ENCODE assay signal across 18 cellular contexts in the genomic region with DNA sequence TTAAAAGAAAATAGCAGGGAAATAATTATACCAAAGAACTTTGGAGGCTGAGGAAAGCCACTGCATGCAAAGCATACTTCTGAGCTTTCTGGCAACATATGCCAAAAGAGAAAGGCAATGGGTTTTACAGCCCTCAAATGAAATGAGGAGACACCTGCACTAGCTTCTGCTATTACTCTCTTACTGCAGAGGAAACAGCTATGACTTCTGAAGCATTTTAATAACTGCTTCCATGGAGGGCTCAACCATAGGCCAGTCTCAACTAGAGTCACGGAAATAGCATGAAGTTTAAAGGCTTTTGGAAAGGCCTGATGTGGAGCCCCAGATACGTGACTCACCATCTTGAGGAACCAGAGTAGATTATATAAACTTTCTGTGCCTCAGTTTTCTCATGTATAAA.
DNase-seq lines count a peak whose midpoint lies in the region; ATAC-seq and TF ChIP-seq lines count a peak whose summit lies in the region.
"Had no signal": no experiment of that assay in that cellular context is flagged by ENCODE, and none has a peak within 500 bp of the region (broad histone marks: within the 10 kb centered on the region; RNA-seq: fewer than 3 reads in every experiment).

No MANE protein-coding gene starts in this region.

- DNase-seq in activated naive CD4-positive, alpha-beta T cell treated with anti-CD3 and anti-CD28 coated beads, Interleukin-2, amount 50 U/mL, for 72 hours (ENCODE audit: low spot score in 2 of 2) = no peak
- no peak for DNase-seq in activated naive CD4-positive, alpha-beta T cell treated with anti-CD3 and anti-CD28 coated beads, Interleukin-2, amount 10 ng/mL, durations not matched to agents 7 days and 5 days
- no peak for DNase-seq in activated naive CD8-positive, alpha-beta T cell treated with anti-CD3 and anti-CD28 coated beads for 36 hours
- DNase-seq in NCI-H82 treated with DMSO at 0.1 percent for 48 hours (lab: John Stamatoyannopoulos, UW; ENCODE audit: unreplicated experiment) (no peak), GM13976 (ENCODE audit: low spot score) (no peak), adrenal gland (no peak)
- no peak for DNase-seq in stimulated activated CD4-positive, alpha-beta T cell treated with anti-CD3 and anti-CD28 coated beads, Interleukin-4, amount 100 ng/mL, for 1 hour
- DNase-seq: activated CD8-positive, alpha-beta memory T cell treated with anti-CD3 and anti-CD28 coated beads, Interleukin-2, amount 50 U/mL, for 4 hours; amygdala; Kasumi-1; NCI-H146; NCI-H446 treated with DMSO at 0.1 percent for 48 hours had no signal

- H3K27me3 ChIP-seq in adrenal gland = no peaks in the 10 kb centered on the region

- TF ChIP-seq POLR2A in adrenal gland (IDR thresholded peaks at IDR 0.05) = no peak

- H3K27me3 Mint-ChIP-seq in activated naive CD4-positive, alpha-beta T cell treated with anti-CD3 and anti-CD28 coated beads, Interleukin-2, amount 10 ng/mL, durations not matched to agents 7 days and 5 days = no peaks in the 10 kb centered on the region
- no peaks in the 10 kb centered on the region for H3K27me3 Mint-ChIP-seq in activated naive CD8-positive, alpha-beta T cell treated with anti-CD3 and anti-CD28 coated beads for 36 hours
- H3K27me3 Mint-ChIP-seq: type B pancreatic cell had no signal

- CTCF ChIA-PET in activated naive CD4-positive, alpha-beta T cell treated with anti-CD3 and anti-CD28 coated beads, Interleukin-2, amount 10 ng/mL, durations not matched to agents 7 days and 5 days (lab: Charles Lee) = no interaction called here

- no peak overlapping the region for H3K4me3 Mint-ChIP-seq in activated naive CD4-positive, alpha-beta T cell treated with anti-CD3 and anti-CD28 coated beads, Interleukin-2, amount 10 ng/mL, durations not matched to agents 7 days and 5 days
- no peak overlapping the region for H3K4me3 Mint-ChIP-seq in activated naive CD8-positive, alpha-beta T cell treated with anti-CD3 and anti-CD28 coated beads for 36 hours
- H3K4me3 Mint-ChIP-seq: type B pancreatic cell had no signal

- whole genome bisulfite sequencing in adrenal gland, 4 donors = 45 to 73% (median 56%) methylated on average over 2 of the region's 2 CpGs

- TF ChIP-seq CTCF in GM13976 (IDR thresholded peaks at IDR 0.05; ENCODE audit: borderline replicate concordance, control extremely low read depth, extremely low read depth, insufficient read depth, missing control alignments) = no peak
- TF ChIP-seq CTCF in adrenal gland (IDR thresholded peaks at IDR 0.05) = no peak

- H3K4me1 ChIP-seq in adrenal gland (replicated peaks in 1 of 2) = no peaks in the 10 kb centered on the region

- H3K27ac Mint-ChIP-seq in activated naive CD4-positive, alpha-beta T cell treated with anti-CD3 and anti-CD28 coated beads, Interleukin-2, amount 50 U/mL, for 72 hours = peak overlapping the region; percentile 98
- H3K27ac Mint-ChIP-seq in activated naive CD4-positive, alpha-beta T cell treated with anti-CD3 and anti-CD28 coated beads, Interleukin-2, amount 10 ng/mL, durations not matched to agents 7 days and 5 days = no peak overlapping the region
- peak overlapping the region; percentile 76 for H3K27ac Mint-ChIP-seq in activated naive CD8-positive, alpha-beta T cell treated with anti-CD3 and anti-CD28 coated beads for 36 hours
- H3K27ac Mint-ChIP-seq: type B pancreatic cell had no signal

- peaks cover 0 to 11% of the 10 kb centered on the region in 2 donors for H3K36me3 ChIP-seq in adrenal gland (replicated peaks in 1 of 2)

- H3K27ac ChIP-seq in adrenal gland = no peak overlapping the region
- H3K27ac ChIP-seq: HL-60, SK-N-MC, VCaP had no signal

- intact Hi-C loops in adrenal gland (cut with DNase I) = no loop called here

- peak; percentile 46 to 68 for ATAC-seq in activated naive CD4-positive, alpha-beta T cell treated with anti-CD3 and anti-CD28 coated beads, Interleukin-2, amount 50 U/mL, for 72 hours
- peak; percentile 29 for ATAC-seq in HG02938 (IDR thresholded peaks at IDR 0.05; ENCODE audit: unreplicated experiment)
- ATAC-seq: sciatic nerve had no signal

- H3K9me3 ChIP-seq in adrenal gland (replicated peaks in 1 of 3) = no peaks in the 10 kb centered on the region

- peaks cover 57 to 86% of the 10 kb centered on the region in 2 donors for H3K36me3 Mint-ChIP-seq in activated naive CD4-positive, alpha-beta T cell treated with anti-CD3 and anti-CD28 coated beads, Interleukin-2, amount 50 U/mL, for 72 hours
- H3K36me3 Mint-ChIP-seq in activated naive CD4-positive, alpha-beta T cell treated with anti-CD3 and anti-CD28 coated beads, Interleukin-2, amount 10 ng/mL, durations not matched to agents 7 days and 5 days = peaks cover 84% of the 10 kb centered on the region
- H3K36me3 Mint-ChIP-seq in activated naive CD8-positive, alpha-beta T cell treated with anti-CD3 and anti-CD28 coated beads for 36 hours = peaks cover 95% of the 10 kb centered on the region
- H3K36me3 Mint-ChIP-seq: type B pancreatic cell had no signal

- in situ Hi-C loops in GM13976 (cut with MboI; ENCODE audit: low sequenced_read_pairs, unreplicated experiment) = loop anchor here (10.0 kb wide), 1 partner anchor 135 kb away; the partner anchor contains the start of gene RFTN1

- H3K9me3 Mint-ChIP-seq in activated naive CD4-positive, alpha-beta T cell treated with anti-CD3 and anti-CD28 coated beads, Interleukin-2, amount 50 U/mL, for 72 hours = peaks cover 8 to 15% of the 10 kb centered on the region in 2 donors
- peaks cover 22% of the 10 kb centered on the region for H3K9me3 Mint-ChIP-seq in activated naive CD4-positive, alpha-beta T cell treated with anti-CD3 and anti-CD28 coated beads, Interleukin-2, amount 10 ng/mL, durations not matched to agents 7 days and 5 days
- peaks cover 24% of the 10 kb centered on the region for H3K9me3 Mint-ChIP-seq in activated naive CD8-positive, alpha-beta T cell treated with anti-CD3 and anti-CD28 coated beads for 36 hours
- H3K9me3 Mint-ChIP-seq: type B pancreatic cell had no signal

- no peak overlapping the region for H3K4me3 ChIP-seq in adrenal gland
- H3K4me3 ChIP-seq: SK-N-MC had no signal

- peaks cover 48% of the 10 kb centered on the region for H3K4me1 Mint-ChIP-seq in activated naive CD4-positive, alpha-beta T cell treated with anti-CD3 and anti-CD28 coated beads, Interleukin-2, amount 10 ng/mL, durations not matched to agents 7 days and 5 days
- peaks cover 79% of the 10 kb centered on the region for H3K4me1 Mint-ChIP-seq in activated naive CD8-positive, alpha-beta T cell treated with anti-CD3 and anti-CD28 coated beads for 36 hours
